In genomic region chr17:36486204-36487194, GRCh38 we compare ENCODE assay signal across 8 cellular contexts. TPM values are rescaled to one million over a fixed set of nuclear protein-coding genes. Genes with fewer than 3 reads are reported as not detected.
DNase-seq lines count a peak whose midpoint lies in the region; ATAC-seq and TF ChIP-seq lines count a peak whose summit lies in the region.

Gene ZNHIT3, plus strand, starts transcription at chr17:36486681. Its CDS starts 19 bp downstream, at chr17:36486700.

- H3K9ac ChIP-seq in iPS-20b (ENCODE audit: low read depth, low read length): peak within 1 kb of the TSS; percentile 90

- H3K27ac ChIP-seq in VCaP (peak within 1 kb of the TSS; percentile 90), breast epithelium (peak within 1 kb of the TSS; percentile 90 to 94), iPS-20b (ENCODE audit: low read length) (no peak within 1 kb of the TSS), skin epidermis (peak within 1 kb of the TSS; percentile 48 to 95 (median 88))

- TF ChIP-seq CTCF in VCaP (conservative IDR thresholded peaks at IDR 0.05): no peak
- no peak for TF ChIP-seq CTCF in breast epithelium (IDR thresholded peaks at IDR 0.05)

- H3K4me3 ChIP-seq in breast epithelium (peak within 1 kb of the TSS; percentile 73 to 100 (median 98)), iPS-20b (ENCODE audit: low read length) (peak within 1 kb of the TSS; percentile 97), skin epidermis (peak within 1 kb of the TSS; percentile 78 to 95 (median 91))

- peak; percentile 85 for ATAC-seq in GM18873 (IDR thresholded peaks at IDR 0.05; ENCODE audit: low FRiP score, unreplicated experiment)
- ATAC-seq in HG03139 (IDR thresholded peaks at IDR 0.05; ENCODE audit: unreplicated experiment): peak; percentile 85

- H3K9me3 ChIP-seq in breast epithelium (no peaks in the 10 kb centered on the region), iPS-20b (ENCODE audit: insufficient read depth, low read depth, low read length) (no peaks in the 10 kb centered on the region)

- H3K4me1 ChIP-seq in breast epithelium (peaks cover 3 to 7% of the 10 kb centered on the region in 2 donors), iPS-20b (ENCODE audit: insufficient read depth, low read length) (no peaks in the 10 kb centered on the region)

- in situ Hi-C loops in ACHN (cut with HindIII; ENCODE audit: low pct_ligation_motif_present, low pct_unique_long_range_greater_than_20kb, low sequenced_read_pairs): no loop called here

- intact Hi-C loops in breast epithelium (cut with DNase I; ENCODE audit: low total_unique reads): no loop called here

- H3K27me3 ChIP-seq in breast epithelium: no peaks in the 10 kb centered on the region
- peaks cover 43% of the 10 kb centered on the region for H3K27me3 ChIP-seq in iPS-20b (ENCODE audit: insufficient read depth, low read length)

- no peak for TF ChIP-seq POLR2A in breast epithelium (IDR thresholded peaks at IDR 0.05)

- DNase-seq in ACHN (peak; percentile 94), NCI-H2196 treated with DMSO at 0.1 percent for 48 hours (lab: John Stamatoyannopoulos, UW; ENCODE audit: unreplicated experiment) (peak; percentile 76), breast epithelium (ENCODE audit: low spot score in 2 of 2) (peak; percentile 87 to 91)

- H3K36me3 ChIP-seq in breast epithelium: no peaks in the 10 kb centered on the region
- H3K36me3 ChIP-seq in iPS-20b (ENCODE audit: insufficient read depth, low read depth, low read length): peaks cover 15% of the 10 kb centered on the region; the same call in 1 of the 2 replicates

RNA-seq across cellular contexts. Expression of gene ZNHIT3, which starts in this region (rescaled TPM):
- 10 to 100 TPM; 19.0 to 33.7 (median 29.3) TPM for total RNA-seq in breast epithelium
